Comparison of ENCODE assay signal across 12 cellular contexts in the genomic region with DNA sequence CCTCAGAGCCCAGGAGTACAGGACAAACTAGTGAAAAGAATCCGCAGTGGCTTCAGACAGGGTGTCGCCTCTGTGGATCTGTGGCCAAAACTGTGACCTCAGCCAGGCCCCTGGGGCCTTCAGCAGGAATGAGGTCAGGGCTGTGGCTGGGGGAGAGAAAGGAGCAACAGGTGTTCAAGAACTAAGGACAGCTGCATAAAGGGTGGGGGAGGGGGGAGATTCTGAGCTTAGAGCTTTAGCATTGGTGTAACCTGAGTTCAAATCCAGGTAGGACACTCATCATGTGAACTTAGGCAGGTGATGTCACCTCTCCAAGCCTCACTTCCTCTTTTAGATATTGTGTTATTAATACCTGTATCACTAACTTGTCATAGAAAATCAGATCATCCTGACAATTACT. TPM values are rescaled to one million over a fixed set of nuclear protein-coding genes. Genes with fewer than 3 reads are reported as not detected.
DNase-seq lines count a peak whose midpoint lies in the region; TF ChIP-seq lines count a peak whose summit lies in the region.
"Had no signal": no experiment of that assay in that cellular context is flagged by ENCODE, and none has a peak within 500 bp of the region (broad histone marks: within the 10 kb centered on the region; RNA-seq: fewer than 3 reads in every experiment).

No MANE protein-coding gene starts in this region.

- DNase-seq in DMS53 (lab: John Stamatoyannopoulos, UW) (peak; percentile 84), GM19238 (ENCODE audit: insufficient read length, low spot score) (peak; percentile 58), NCI-H774 (lab: John Stamatoyannopoulos, UW) (peak; percentile 45), left kidney (ENCODE audit: low read depth, low spot score) (peak; percentile 40), ascending aorta (ENCODE audit: low spot score in 2 of 2) (no peak), EL (no peak), DMS79 (lab: John Stamatoyannopoulos, UW) (no peak), COLO829 (ENCODE audit: low spot score) (no peak)
- DNase-seq: activated T-cell treated with anti-CD3 and anti-CD28 coated beads, Interleukin-2, amount 50 U/mL, for 4 hours; immature natural killer cell; OCI-M1 had no signal

- no peaks in the 10 kb centered on the region for H3K27me3 ChIP-seq in ascending aorta

- peak overlapping the region in 1 of 2 donors; percentile 24 for H3K27ac ChIP-seq in ascending aorta

- no peak for TF ChIP-seq CTCF in ascending aorta (IDR thresholded peaks at IDR 0.05)

- no peaks in the 10 kb centered on the region for H3K36me3 ChIP-seq in ascending aorta
- H3K36me3 ChIP-seq: HAP-1 had no signal

- H3K4me1 ChIP-seq in ascending aorta, result peaks cover 0 to 30% of the 10 kb centered on the region in 2 donors

- H3K4me3 ChIP-seq in ascending aorta, result no peak overlapping the region
- H3K4me3 ChIP-seq: HAP-1 had no signal

- no peaks in the 10 kb centered on the region for H3K9me3 ChIP-seq in ascending aorta
- H3K9me3 ChIP-seq: HAP-1 had no signal

- intact Hi-C loops in ascending aorta (cut with DNase I), result no loop called here

RNA-seq across cellular contexts. Expression of gene CORO1C, which starts 40.9 kb away (rescaled TPM):
- total RNA-seq in ascending aorta, result 106 TPM

Comparison
In these comparisons a context has a peak if more than half of its experiments do, and no peak if none do; other contexts are left out.
1. DNase-seq: peak in DMS53 (single experiment), GM19238 (single experiment), NCI-H774 (single experiment) and left kidney (single experiment); none in ascending aorta (0 of 2), EL (single experiment), DMS79 (single experiment) and COLO829 (single experiment).